Comparison of ENCODE assay signal across 10 cellular contexts in the genomic region with DNA sequence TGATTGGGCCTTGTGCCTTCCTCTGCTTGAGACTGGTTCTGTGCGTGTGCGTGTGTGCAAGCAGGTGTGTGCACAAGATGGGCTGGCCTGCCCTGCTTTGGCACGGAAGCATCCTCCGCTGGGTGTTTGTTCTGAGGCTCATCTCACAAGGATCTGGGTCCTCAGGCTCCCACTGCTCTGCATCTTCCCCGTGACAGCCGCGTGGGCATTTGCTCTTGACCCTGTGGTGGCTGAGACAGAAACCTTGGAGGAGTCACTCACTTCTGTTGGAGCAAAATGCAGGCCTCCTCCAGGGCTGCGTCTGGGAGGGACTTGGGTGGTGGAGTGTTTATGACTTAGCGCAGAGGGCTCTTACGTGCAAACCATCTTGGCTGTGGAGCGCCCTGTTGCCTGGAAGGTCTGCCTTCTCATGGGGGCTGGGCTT.
DNase-seq lines count a peak whose midpoint lies in the region; ATAC-seq, FAIRE-seq and TF ChIP-seq lines count a peak whose summit lies in the region.
"Had no signal": no experiment of that assay in that cellular context is flagged by ENCODE, and none has a peak within 500 bp of the region (broad histone marks: within the 10 kb centered on the region; RNA-seq: fewer than 3 reads in every experiment).

No MANE protein-coding gene starts in this region.

- peaks cover 29% of the 10 kb centered on the region for H3K79me2 ChIP-seq in neural progenitor cell (ENCODE audit: low read depth)

- H3K9me3 ChIP-seq in A549 (no peaks in the 10 kb centered on the region), neural progenitor cell (ENCODE audit: low read depth) (no peaks in the 10 kb centered on the region)
- H3K9me3 ChIP-seq: BE2C had no signal

- H3K4me1 ChIP-seq in A549 (no peaks in the 10 kb centered on the region), neural progenitor cell (peaks cover 26% of the 10 kb centered on the region)

- H4K20me1 ChIP-seq in neural progenitor cell (ENCODE audit: low read depth) = peaks cover 47% of the 10 kb centered on the region

- ATAC-seq in A549 (peak; percentile 22 to 29; a peak in 3 of 6 replicates), GM19467 (IDR thresholded peaks at IDR 0.05; ENCODE audit: unreplicated experiment) (no peak)

- peaks cover 8% of the 10 kb centered on the region for H3K36me3 Mint-ChIP-seq in activated naive CD8-positive, alpha-beta T cell
- peaks cover 6% of the 10 kb centered on the region for H3K36me3 Mint-ChIP-seq in neural progenitor cell

- no peaks in the 10 kb centered on the region for H3K27me3 ChIP-seq in neural progenitor cell
- H3K27me3 ChIP-seq: BE2C had no signal

- POLR2A ChIA-PET in A549 (lab: Yijun Ruan, JAX) = no interaction called here

- peaks cover 5% of the 10 kb centered on the region for H3F3A ChIP-seq in neural progenitor cell (ENCODE audit: low read depth)

- H3K4me2 ChIP-seq in A549 (no peak overlapping the region), neural progenitor cell (no peak overlapping the region)

- WGBS in A549 (ENCODE audit: missing lambda C conversion rate) = 94% methylated on average over 11 of the region's 11 CpGs

- H3K36me3 ChIP-seq in neural progenitor cell = no peaks in the 10 kb centered on the region
- H3K36me3 ChIP-seq: BE2C had no signal

- CTCF ChIA-PET in A549 (lab: Yijun Ruan, JAX) = interaction anchor here (0.6 to 3.0 kb wide), 3 partner anchors 10 to 1205 kb away, joined by 3 to 9 read pairs (median 4); no protein-coding TSS in a partner anchor

- no peak overlapping the region for H3K9ac ChIP-seq in neural progenitor cell

- H3K27me3 Mint-ChIP-seq in activated naive CD8-positive, alpha-beta T cell = no peaks in the 10 kb centered on the region
- H3K27me3 Mint-ChIP-seq in neural progenitor cell (ENCODE audit: insufficient read depth, low read depth) = no peaks in the 10 kb centered on the region

- FAIRE-seq in A549 (lab: Jason Lieb, UNC) = no peak
- FAIRE-seq: RCC 7860 had no signal

- TF ChIP-seq EP300 in A549 (IDR thresholded peaks at IDR 0.05) = no peak

- no peak overlapping the region for H2AFZ ChIP-seq in neural progenitor cell (replicated peaks)

- no peak overlapping the region for H3K4me3 ChIP-seq in A549
- H3K4me3 ChIP-seq in neural progenitor cell = no peak overlapping the region

- no peak for TF ChIP-seq POLR2A in A549 (IDR thresholded peaks at IDR 0.05; ENCODE audit: low read length)

- no peak for TF ChIP-seq RAD21 in A549 (conservative IDR thresholded peaks at IDR 0.05 in 1 of 2, IDR thresholded peaks at IDR 0.05 in 1 of 2)

- H3K9me3 Mint-ChIP-seq in activated naive CD8-positive, alpha-beta T cell (ENCODE audit: low read depth) = no peaks in the 10 kb centered on the region
- H3K9me3 Mint-ChIP-seq in neural progenitor cell = peaks cover under 1% of the 10 kb centered on the region

- TF ChIP-seq CTCF in A549 (IDR thresholded peaks at IDR 0.05) (no peak), neural progenitor cell (IDR thresholded peaks at IDR 0.05) (no peak)

- H3K4me3 Mint-ChIP-seq in activated naive CD8-positive, alpha-beta T cell = peak overlapping the region; percentile 74
- no peak overlapping the region for H3K4me3 Mint-ChIP-seq in neural progenitor cell

- DNase-seq in A549 (ENCODE audit: low read depth in 1 of 2, low spot score in 1 of 2) (no peak), NCI-H2196 (lab: John Stamatoyannopoulos, UW; ENCODE audit: unreplicated experiment) (peak; percentile 53), mucosa of gallbladder (ENCODE audit: low spot score) (peak; percentile 46), mesenteric fat pad (ENCODE audit: low spot score) (no peak), neural progenitor cell (ENCODE audit: low spot score) (no peak), OCI-M1 (lab: John Stamatoyannopoulos, UW) (no peak)
- DNase-seq: BE2C had no signal

- H3K27ac ChIP-seq in A549 = no peak overlapping the region
- no peak overlapping the region for H3K27ac ChIP-seq in neural progenitor cell

- H3K4me1 Mint-ChIP-seq in activated naive CD8-positive, alpha-beta T cell (ENCODE audit: low read depth) = peaks cover 76% of the 10 kb centered on the region
- H3K4me1 Mint-ChIP-seq in neural progenitor cell = peaks cover 42% of the 10 kb centered on the region

- peak overlapping the region; percentile 82 for H3K27ac Mint-ChIP-seq in activated naive CD8-positive, alpha-beta T cell
- no peak overlapping the region for H3K27ac Mint-ChIP-seq in neural progenitor cell

TF ChIP-seq in A549, 52 proteins besides CTCF, POLR2A, EP300 and RAD21:
- TF ChIP-seq KDM5A (IDR thresholded peaks at IDR 0.05) (no peak), CHD2 (IDR thresholded peaks at IDR 0.05; ENCODE audit: low read length, partially characterized antibody) (no peak)
TF ChIP-seq in A549: peak in this region for 0.

Comparison
In these comparisons a context has a peak if more than half of its experiments do, and no peak if none do; other contexts are left out.
1. DNase-seq: peak in NCI-H2196 (single experiment) and mucosa of gallbladder (single experiment); none in A549 (0 of 2), mesenteric fat pad (single experiment), neural progenitor cell (single experiment) and OCI-M1 (single experiment).